1 cellular context compared by ENCODE assay signal in genomic region chr5:77491783-77492652, GRCh38.
A peak's percentile ranks its signal among the peaks of the same experiment; 100 is the strongest.
TF ChIP-seq lines count a peak whose summit lies in the region.

WDR41 (minus strand) TSS chr5:77492316; CDS start chr5:77492220, 96 bp downstream.

TF ChIP-seq in WTC11, 78 proteins besides CTCF, POLR2A, EP300 and RAD21 (continued from another document):
- TF ChIP-seq STAT6 (CRISPR knock-in tag; conservative IDR thresholded peaks at IDR 0.05; ENCODE audit: low read depth) (no peak), JAZF1 (CRISPR knock-in tag; IDR thresholded peaks at IDR 0.05) (no peak), FOXK1 (CRISPR knock-in tag; IDR thresholded peaks at IDR 0.05) (peak; percentile 62), TP53 (CRISPR knock-in tag; IDR thresholded peaks at IDR 0.05) (0 out of 2 replicates have a peak, but pooled peaks have one; percentile 60), HMGXB4 (CRISPR knock-in tag; IDR thresholded peaks at IDR 0.05) (peak; percentile 99), E2F5 (CRISPR knock-in tag; IDR thresholded peaks at IDR 0.05) (peak; percentile 83; the same call in 1 of the 2 replicates), TEAD4 (CRISPR knock-in tag; IDR thresholded peaks at IDR 0.05) (no peak), GABPB1 (CRISPR knock-in tag; IDR thresholded peaks at IDR 0.05) (peak; percentile 65), KAT7 (CRISPR knock-in tag; IDR thresholded peaks at IDR 0.05; ENCODE audit: borderline replicate concordance) (peak; percentile 93; the same call in 1 of the 2 replicates), FOXJ3 (CRISPR knock-in tag; IDR thresholded peaks at IDR 0.05; ENCODE audit: borderline replicate concordance) (no peak), ZNF281 (CRISPR knock-in tag; IDR thresholded peaks at IDR 0.05) (peak; percentile 33; the same call in 1 of the 2 replicates), ESRRA (CRISPR knock-in tag; IDR thresholded peaks at IDR 0.05; ENCODE audit: borderline replicate concordance) (peak; percentile 18; the same call in 1 of the 2 replicates)
